In genomic region chr10:74156919-74157289, GRCh38 we compare ENCODE assay signal across 1 cellular context.
TF ChIP-seq lines count a peak whose summit lies in the region.

No MANE protein-coding gene starts in this region.

TF ChIP-seq in GM12878, 131 proteins besides CTCF, POLR2A, EP300 and RAD21 (continued from another document):
- TF ChIP-seq MLLT1 (IDR thresholded peaks at IDR 0.05) (no peak), RUNX3 (IDR thresholded peaks at IDR 0.05; ENCODE audit: low read length) (0 out of 2 replicates have a peak, but pooled peaks have one; percentile 30), FOXK2 (IDR thresholded peaks at IDR 0.05) (no peak)
